28 cellular contexts compared by ENCODE assay signal in the genomic region with DNA sequence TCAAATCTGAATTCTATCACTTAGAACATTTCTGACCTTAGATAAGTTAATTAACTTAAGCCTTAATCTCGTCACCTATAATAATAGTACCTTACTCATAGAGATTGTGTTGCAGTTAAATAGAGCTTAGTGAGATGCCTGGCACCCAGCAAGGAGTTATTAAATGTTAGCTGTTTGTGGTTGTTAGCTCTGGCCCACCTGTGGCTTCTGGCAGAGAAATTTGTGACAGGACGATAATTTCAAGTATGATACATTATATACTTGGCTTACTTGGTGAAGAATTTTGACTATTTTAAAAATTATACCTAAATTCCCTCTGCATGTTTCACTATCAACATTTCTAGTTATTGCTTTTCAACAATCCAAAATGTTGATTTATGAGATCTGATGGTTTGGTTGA.
"Had no signal": no experiment of that assay in that cellular context is flagged by ENCODE, and none has a peak within 500 bp of the region (broad histone marks: within the 10 kb centered on the region; RNA-seq: fewer than 3 reads in every experiment).

No MANE protein-coding gene starts in this region.

- H3K9ac ChIP-seq: parathyroid adenoma had no signal

- H3K4me2 ChIP-seq: smooth muscle cell had no signal

- H3K27me3 ChIP-seq: neutrophil, right lobe of liver, sigmoid colon, spleen, suprapubic skin, testis, tibial artery, transverse colon, upper lobe of right lung, uterus had no signal

- H2AFZ ChIP-seq: parathyroid adenoma had no signal

- H3K4me1 ChIP-seq: parathyroid adenoma, psoas muscle, right lobe of liver, spleen, suprapubic skin, testis, tibial artery, transverse colon, upper lobe of right lung, uterus had no signal

- H3K27ac ChIP-seq: neutrophil, parathyroid adenoma, psoas muscle, right lobe of liver, sigmoid colon, skin epidermis, spleen, suprapubic skin, testis, tibial artery, transverse colon, upper lobe of right lung, uterus had no signal

- DNase-seq: naive B cell; naive thymus-derived CD8-positive, alpha-beta T cell; nephron progenitor cell; nucleus accumbens; psoas muscle; right cardiac atrium; right lobe of liver; sigmoid colon; spleen; stimulated activated CD4-positive, alpha-beta T cell treated with anti-CD3 and anti-CD28 coated beads, Interleukin-12 subunit alpha, Interleukin-12 subunit beta, amount 100 ng/mL, for 4 hours; stimulated activated CD4-positive, alpha-beta T cell treated with anti-CD3 and anti-CD28 coated beads, Interleukin-1b, Interleukin-23, amount 100 ng/mL, for 48 hours; stimulated activated CD4-positive, alpha-beta T cell treated with anti-CD3 and anti-CD28 coated beads, Interleukin-4, amount 100 ng/mL, for 1 hour; stimulated activated CD4-positive, alpha-beta T cell treated with anti-CD3 and anti-CD28 coated beads, Interleukin-4, amount 100 ng/mL, for 4 hours; stimulated activated CD8-positive, alpha-beta memory T cell treated with anti-CD3 and anti-CD28 coated beads, Interleukin-4, amount 100 ng/mL, for 48 hours; stimulated activated naive CD4-positive, alpha-beta T cell; stimulated activated naive CD8-positive, alpha-beta T cell treated with anti-CD3 and anti-CD28 coated beads, Interleukin-15, amount 100 ng/mL, for 72 hours; stimulated activated naive CD8-positive, alpha-beta T cell treated with anti-CD3 and anti-CD28 coated beads, Interleukin-15, Interleukin-2, amounts not matched to agents 100 U/mL and 50 U/mL, for 24 hours; substantia nigra; testis; tibial artery; transverse colon; upper lobe of right lung; uterus had no signal

- H3K36me3 ChIP-seq: neutrophil, right lobe of liver, sigmoid colon, spleen, suprapubic skin, tibial artery, transverse colon, upper lobe of right lung, uterus had no signal

- H3K79me2 ChIP-seq: parathyroid adenoma had no signal

- H3K4me3 ChIP-seq: psoas muscle, right lobe of liver, sigmoid colon, skin epidermis, smooth muscle cell, spleen, suprapubic skin, testis, tibial artery, transverse colon, upper lobe of right lung, uterus had no signal

- H3K9me3 ChIP-seq: neutrophil, psoas muscle, right lobe of liver, sigmoid colon, suprapubic skin, testis, tibial artery, transverse colon, upper lobe of right lung, uterus had no signal
